Comparison of ENCODE assay signal across 1 cellular context in genomic region chr6:145137425-145137824, GRCh38.
TF ChIP-seq lines count a peak whose summit lies in the region.

No MANE protein-coding gene starts in this region.

TF ChIP-seq in H1, 55 proteins besides CTCF, POLR2A, EP300 and RAD21 (continued from another document):
- TF ChIP-seq KDM5A (IDR thresholded peaks at IDR 0.05; ENCODE audit: low read length) (no peak), E2F6 (IDR thresholded peaks at IDR 0.05) (no peak), ZNF274 (IDR thresholded peaks at IDR 0.05; ENCODE audit: borderline replicate concordance, extremely low read depth, low read length) (no peak), SUZ12 (IDR thresholded peaks at IDR 0.05; ENCODE audit: low read length) (no peak), GTF2F1 (IDR thresholded peaks at IDR 0.05; ENCODE audit: borderline replicate concordance, low read depth, low read length) (no peak), USF2 (IDR thresholded peaks at IDR 0.05; ENCODE audit: low read length) (no peak), GABPA (IDR thresholded peaks at IDR 0.05; ENCODE audit: borderline replicate concordance, insufficient read depth, low read length) (no peak), CBX5 (IDR thresholded peaks at IDR 0.05; ENCODE audit: low read depth, low read length) (no peak), RBBP5 (IDR thresholded peaks at IDR 0.05; ENCODE audit: borderline replicate concordance, low read depth, low read length) (no peak), CHD2 (IDR thresholded peaks at IDR 0.05; ENCODE audit: low read length) (no peak), SP1 (IDR thresholded peaks at IDR 0.05; ENCODE audit: low read depth, low read length) (no peak)
